In genomic region chr20:19981091-19981490, GRCh38 we compare ENCODE assay signal across 1 cellular context.
TF ChIP-seq lines count a peak whose summit lies in the region.

No MANE protein-coding gene starts in this region.

TF ChIP-seq in SK-N-SH treated with all-trans-retinoic acid at 6 μM for 48 hours, 23 proteins besides CTCF, POLR2A, EP300 and RAD21 (continued from another document):
- TF ChIP-seq, protein P1, sequence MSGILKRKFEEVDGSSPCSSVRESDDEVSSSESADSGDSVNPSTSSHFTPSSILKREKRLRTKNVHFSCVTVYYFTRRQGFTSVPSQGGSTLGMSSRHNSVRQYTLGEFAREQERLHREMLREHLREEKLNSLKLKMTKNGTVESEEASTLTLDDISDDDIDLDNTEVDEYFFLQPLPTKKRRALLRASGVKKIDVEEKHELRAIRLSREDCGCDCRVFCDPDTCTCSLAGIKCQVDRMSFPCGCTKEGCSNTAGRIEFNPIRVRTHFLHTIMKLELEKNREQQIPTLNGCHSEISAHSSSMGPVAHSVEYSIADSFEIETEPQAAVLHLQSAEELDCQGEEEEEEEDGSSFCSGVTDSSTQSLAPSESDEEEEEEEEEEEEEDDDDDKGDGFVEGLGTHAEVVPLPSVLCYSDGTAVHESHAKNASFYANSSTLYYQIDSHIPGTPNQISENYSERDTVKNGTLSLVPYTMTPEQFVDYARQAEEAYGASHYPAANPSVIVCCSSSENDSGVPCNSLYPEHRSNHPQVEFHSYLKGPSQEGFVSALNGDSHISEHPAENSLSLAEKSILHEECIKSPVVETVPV (CRISPR knock-in tag; IDR thresholded peaks at IDR 0.05) = no peak
